15 cellular contexts compared by ENCODE assay signal in genomic region chr16:65816556-65816955, GRCh38.
DNase-seq lines count a peak whose midpoint lies in the region; ATAC-seq and TF ChIP-seq lines count a peak whose summit lies in the region.
"Had no signal": no experiment of that assay in that cellular context is flagged by ENCODE, and none has a peak within 500 bp of the region (broad histone marks: within the 10 kb centered on the region; RNA-seq: fewer than 3 reads in every experiment).

No MANE protein-coding gene starts in this region.

- H3K36me3 ChIP-seq in HUES6 (ENCODE audit: control insufficient read depth, insufficient read depth, low read length) (no peaks in the 10 kb centered on the region), iPS-18a (ENCODE audit: control insufficient read depth, low read depth, low read length) (no peaks in the 10 kb centered on the region), esophagus squamous epithelium (no peaks in the 10 kb centered on the region)
- H3K36me3 ChIP-seq: BE2C had no signal

- 74 to 94% methylated on average over 2 of the region's 2 CpGs for WGBS in esophagus squamous epithelium, 2 donors

- H3K27ac ChIP-seq in HUES6 (ENCODE audit: low read depth, low read length) (peak overlapping the region; percentile 25; the same call in 1 of the 2 replicates), iPS-18a (ENCODE audit: low read length) (no peak overlapping the region), esophagus squamous epithelium (no peak overlapping the region)
- H3K27ac ChIP-seq: A549, C4-2B had no signal

- peaks cover 2% of the 10 kb centered on the region; the same call in 1 of the 2 replicates for H3K9me3 ChIP-seq in HUES6 (ENCODE audit: control insufficient read depth, insufficient read depth, low read depth, low read length)
- no peaks in the 10 kb centered on the region for H3K9me3 ChIP-seq in iPS-18a (ENCODE audit: control insufficient read depth, low read depth, low read length)
- H3K9me3 ChIP-seq in esophagus squamous epithelium, result no peaks in the 10 kb centered on the region
- H3K9me3 ChIP-seq: A549, BE2C had no signal

- peak; percentile 8 for DNase-seq in choroid plexus epithelial cell (ENCODE audit: low read depth)
- no peak for DNase-seq in activated gamma-delta T cell (lab: John Stamatoyannopoulos, UW)
- DNase-seq in esophagus squamous epithelium (lab: John Stamatoyannopoulos, UW), result no peak
- DNase-seq in stimulated activated naive CD8-positive, alpha-beta T cell treated with anti-CD3 and anti-CD28 coated beads, Interleukin-15, Interleukin-2, amounts not matched to agents 100 U/mL and 50 U/mL, for 24 hours, result no peak
- DNase-seq in GM19238 (ENCODE audit: insufficient read length, low spot score), result no peak
- DNase-seq: BE2C; CD4-positive, alpha-beta memory T cell; DMS153; DND-41; GDM1 had no signal

- no peak for ATAC-seq in stimulated activated naive CD8-positive, alpha-beta T cell treated with anti-CD3 and anti-CD28 coated beads, Interleukin-15, Interleukin-2, amounts not matched to agents 100 U/mL and 50 U/mL, for 24 hours
- ATAC-seq: A549 had no signal

- peaks cover 14% of the 10 kb centered on the region for H3K4me1 ChIP-seq in HUES6 (ENCODE audit: control insufficient read depth, insufficient read depth, low read length)
- H3K4me1 ChIP-seq in iPS-18a (ENCODE audit: control insufficient read depth, low read depth, low read length), result peaks cover 16% of the 10 kb centered on the region
- H3K4me1 ChIP-seq in esophagus squamous epithelium, result peaks cover 0 to 16% (median 0%) of the 10 kb centered on the region in 3 donors
- H3K4me1 ChIP-seq: A549 had no signal

- TF ChIP-seq POLR2A in esophagus squamous epithelium (IDR thresholded peaks at IDR 0.05), result no peak

- H3K9ac ChIP-seq in HUES6 (ENCODE audit: low read length) (no peak overlapping the region), iPS-18a (ENCODE audit: low read length) (no peak overlapping the region)

- H3K4me3 ChIP-seq in HUES6 (ENCODE audit: low read depth, low read length) (no peak overlapping the region), choroid plexus epithelial cell (ENCODE audit: low read depth, low read length) (no peak overlapping the region), iPS-18a (ENCODE audit: low read length) (peak overlapping the region; percentile 8), esophagus squamous epithelium (no peak overlapping the region)
- H3K4me3 ChIP-seq: A549, K562 had no signal

- intact Hi-C loops in esophagus squamous epithelium (cut with DNase I), result no loop called here

- no peaks in the 10 kb centered on the region for H3K27me3 ChIP-seq in HUES6 (ENCODE audit: control insufficient read depth, insufficient read depth, low read length)
- H3K27me3 ChIP-seq in iPS-18a (ENCODE audit: control insufficient read depth, insufficient read depth, low read length), result no peaks in the 10 kb centered on the region
- H3K27me3 ChIP-seq in esophagus squamous epithelium, result no peaks in the 10 kb centered on the region
- H3K27me3 ChIP-seq: BE2C had no signal

- no peak for TF ChIP-seq CTCF in choroid plexus epithelial cell (conservative IDR thresholded peaks at IDR 0.05; ENCODE audit: low read depth, low read length)
- no peak for TF ChIP-seq CTCF in esophagus squamous epithelium (IDR thresholded peaks at IDR 0.05)
